ENCODE assay signal across 8 cellular contexts in the genomic region with DNA sequence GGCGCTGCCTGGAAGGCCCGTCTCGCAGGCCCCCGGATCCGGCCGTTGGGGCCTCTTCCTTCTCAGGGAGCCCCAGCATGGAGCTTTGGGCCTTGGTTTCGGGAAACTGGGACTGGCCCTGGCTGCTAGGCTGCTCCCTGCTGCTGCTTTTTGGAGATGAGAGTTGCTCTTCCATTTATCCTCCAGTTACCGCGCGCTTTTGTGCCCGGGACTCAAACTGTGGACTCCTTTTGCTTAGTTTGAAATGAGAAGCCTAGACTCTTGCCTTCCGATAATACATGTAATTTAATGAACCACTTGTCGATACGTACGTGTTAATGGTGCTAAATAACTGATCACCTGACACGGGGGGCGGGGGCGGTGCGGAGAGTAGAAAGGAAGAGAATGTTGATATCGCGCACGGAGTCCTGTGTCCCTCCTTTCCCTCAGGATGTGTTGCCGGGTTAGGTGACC. TPM values are rescaled to one million over a fixed set of nuclear protein-coding genes. Genes with fewer than 3 reads are reported as not detected.
DNase-seq lines count a peak whose midpoint lies in the region; ATAC-seq, FAIRE-seq and TF ChIP-seq lines count a peak whose summit lies in the region.

No MANE protein-coding gene starts in this region.

- POLR2A ChIA-PET in K562 (lab: Yijun Ruan, JAX) = interaction anchor here (2.2 kb wide), 1 partner anchor 9 kb away, joined by 13 read pairs; no protein-coding TSS in a partner anchor

- peak; percentile 43 for ATAC-seq in K562

- H3K9me3 ChIP-seq in GM23248 (ENCODE audit: low read depth) (no peaks in the 10 kb centered on the region), MM.1S (replicated peaks; ENCODE audit: insufficient read depth, low read length) (no peaks in the 10 kb centered on the region), K562 (replicated peaks; ENCODE audit: control insufficient read depth, insufficient read depth, low read depth, low read length) (no peaks in the 10 kb centered on the region), iPS-20b (ENCODE audit: insufficient read depth, low read depth, low read length) (no peaks in the 10 kb centered on the region)

- TF ChIP-seq CTCF in MM.1S (IDR thresholded peaks at IDR 0.05; ENCODE audit: low read length) = no peak
- TF ChIP-seq CTCF in K562 (IDR thresholded peaks at IDR 0.05 in 2 of 3, conservative IDR thresholded peaks at IDR 0.05 in 1 of 3; ENCODE audit: insufficient read depth in 2 of 3, low read depth in 1 of 3, low read length in 3 of 3) = no peak

- peaks cover 40% of the 10 kb centered on the region for H3K4me1 Mint-ChIP-seq in T-helper 1 cell treated with Interleukin-12 subunit alpha and Interleukin-12 subunit beta and Interleukin-4 antibody, amounts not matched to agents 30 μg/mL and 1 μg/mL, for 36 hours (ENCODE audit: low read depth)

- CTCF ChIA-PET in K562 (lab: Yijun Ruan, JAX; ENCODE audit: low intra/inter-chr PET ratio) = interaction anchor here (0.5 to 0.6 kb wide), 2 partner anchors 35 to 68 kb away, joined by 3 read pairs; no protein-coding TSS in a partner anchor

- no peak for TF ChIP-seq EP300 in K562 (IDR thresholded peaks at IDR 0.05; ENCODE audit: low read length)

- H3K79me2 ChIP-seq in GM23248 (ENCODE audit: insufficient read depth) (peaks cover 52% of the 10 kb centered on the region), MM.1S (ENCODE audit: low read length) (peaks cover 59% of the 10 kb centered on the region), K562 (ENCODE audit: control insufficient read depth, insufficient read depth, low read length) (peaks cover 60% of the 10 kb centered on the region)

- H3K9me1 ChIP-seq in K562 (ENCODE audit: control insufficient read depth, insufficient read depth, low read length) = no peaks in the 10 kb centered on the region

- H3K9me3 Mint-ChIP-seq in T-helper 1 cell treated with Interleukin-12 subunit alpha and Interleukin-12 subunit beta and Interleukin-4 antibody, amounts not matched to agents 30 μg/mL and 1 μg/mL, for 36 hours = no peaks in the 10 kb centered on the region

- WGBS in GM23248 (ENCODE audit: low coverage in 1 of 2, low lambda C conversion rate in 2 of 2, missing lambda C conversion rate in 2 of 2), 2 experiments = 1 to 2% methylated on average over 23 of the region's 23 CpGs
- WGBS in K562 (ENCODE audit: insufficient coverage, low coverage, missing lambda C conversion rate) = under 1% methylated on average over 23 of the region's 23 CpGs

- H3K4me3 ChIP-seq in GM23248 (peak overlapping the region; percentile 80), MM.1S (ENCODE audit: low read length) (peak overlapping the region; percentile 88), K562 (peak overlapping the region; percentile 93), iPS-20b (ENCODE audit: low read length) (peak overlapping the region; percentile 89), skin epidermis (peak overlapping the region; percentile 84 to 98 (median 90))

- peaks cover 20% of the 10 kb centered on the region for H3F3A ChIP-seq in GM23248 (ENCODE audit: insufficient read depth)
- H3F3A ChIP-seq in MM.1S (ENCODE audit: insufficient read depth, low read length) = no peaks in the 10 kb centered on the region

- H3K4me3 Mint-ChIP-seq in T-helper 1 cell treated with Interleukin-12 subunit alpha and Interleukin-12 subunit beta and Interleukin-4 antibody, amounts not matched to agents 30 μg/mL and 1 μg/mL, for 36 hours = peak overlapping the region; percentile 99

- TF ChIP-seq RAD21 in K562 (CRISPR knock-in tag; conservative IDR thresholded peaks at IDR 0.05 in 1 of 2, IDR thresholded peaks at IDR 0.05 in 1 of 2) = no peak

- H2AFZ ChIP-seq in GM23248 (peak overlapping the region; percentile 80), MM.1S (ENCODE audit: low read length) (peak overlapping the region; percentile 61; the same call in 1 of the 2 replicates), K562 (ENCODE audit: low read depth, low read length) (peak overlapping the region; percentile 90; the same call in 1 of the 2 replicates)

- in situ Hi-C loops in Caki2 (cut with HindIII; ENCODE audit: low pct_unique_long_range_greater_than_20kb, low sequenced_read_pairs) = no loop called here
- in situ Hi-C loops in GM23248 (cut with MboI) = no loop called here
- in situ Hi-C loops in K562 (cut with MboI) = no loop called here

- H3K9ac ChIP-seq in GM23248 = peak overlapping the region; percentile 94
- H3K9ac ChIP-seq in MM.1S (ENCODE audit: low read length) = peak overlapping the region; percentile 90
- H3K9ac ChIP-seq in K562 (ENCODE audit: insufficient read depth in 1 of 2, low read depth in 2 of 2, low read length in 2 of 2) = peak overlapping the region; percentile 89 to 98
- peak overlapping the region; percentile 92 for H3K9ac ChIP-seq in iPS-20b (ENCODE audit: low read depth, low read length)

- H3K27me3 Mint-ChIP-seq in T-helper 1 cell treated with Interleukin-12 subunit alpha and Interleukin-12 subunit beta and Interleukin-4 antibody, amounts not matched to agents 30 μg/mL and 1 μg/mL, for 36 hours (ENCODE audit: low read depth) = no peaks in the 10 kb centered on the region

- H3K27ac ChIP-seq in GM23248 = peak overlapping the region; percentile 82
- H3K27ac ChIP-seq in MM.1S (ENCODE audit: low read length) = peak overlapping the region; percentile 82; the same call in 1 of the 2 replicates
- peak overlapping the region; percentile 95 for H3K27ac ChIP-seq in K562 (ENCODE audit: extremely low read depth, low read depth, low read length)
- peak overlapping the region; percentile 37 for H3K27ac ChIP-seq in iPS-20b (ENCODE audit: low read length)
- H3K27ac ChIP-seq in skin epidermis = peak overlapping the region; percentile 73 to 98 (median 94)

- H4K20me1 ChIP-seq in GM23248 (ENCODE audit: insufficient read depth) = peaks cover 18% of the 10 kb centered on the region
- H4K20me1 ChIP-seq in MM.1S (ENCODE audit: insufficient read depth, low read length) = peaks cover 31% of the 10 kb centered on the region
- peaks cover 10% of the 10 kb centered on the region for H4K20me1 ChIP-seq in K562 (replicated peaks; ENCODE audit: control insufficient read depth, insufficient read depth, low read length)

- no peaks in the 10 kb centered on the region for H3K27me3 ChIP-seq in GM23248 (replicated peaks; ENCODE audit: insufficient read depth)
- no peaks in the 10 kb centered on the region for H3K27me3 ChIP-seq in MM.1S (replicated peaks; ENCODE audit: insufficient read depth, low read length)
- H3K27me3 ChIP-seq in K562 (ENCODE audit: control insufficient read depth in 2 of 2, insufficient read depth in 2 of 2, low read length in 2 of 2) = no peaks in the 10 kb centered on the region
- peaks cover 36% of the 10 kb centered on the region; the same call in 1 of the 2 replicates for H3K27me3 ChIP-seq in iPS-20b (ENCODE audit: insufficient read depth, low read length)

- no TSS peak for BruUV-seq in K562 (replicated peaks; lab: Mats Ljungman, UMichigan)

- H3K9me2 ChIP-seq in GM23248 (ENCODE audit: insufficient read depth) (no peaks in the 10 kb centered on the region), MM.1S (replicated peaks; ENCODE audit: insufficient read depth, low read length) (no peaks in the 10 kb centered on the region)

- H3K36me3 Mint-ChIP-seq in T-helper 1 cell treated with Interleukin-12 subunit alpha and Interleukin-12 subunit beta and Interleukin-4 antibody, amounts not matched to agents 30 μg/mL and 1 μg/mL, for 36 hours (ENCODE audit: low read depth) = peaks cover 2% of the 10 kb centered on the region

- H3K36me3 ChIP-seq in GM23248 (ENCODE audit: low read depth) (no peaks in the 10 kb centered on the region), MM.1S (replicated peaks; ENCODE audit: insufficient read depth, low read length) (no peaks in the 10 kb centered on the region), K562 (ENCODE audit: control insufficient read depth, insufficient read depth, low read length) (peaks cover 9% of the 10 kb centered on the region; the same call in 2 of the 3 replicates), iPS-20b (ENCODE audit: insufficient read depth, low read depth, low read length) (no peaks in the 10 kb centered on the region)

- no peak for FAIRE-seq in K562 (lab: Jason Lieb, UNC)

- intact Hi-C loops in K562 (cut with micrococcal nuclease) = loop anchor here (2.0 to 5.0 kb wide), 3 partner anchors 39 to 64 kb away; a partner anchor contains a TSS

- TF ChIP-seq POLR2A in K562 (conservative IDR thresholded peaks at IDR 0.05) = no peak

- peak overlapping the region; percentile 97 for H3K27ac Mint-ChIP-seq in T-helper 1 cell treated with Interleukin-12 subunit alpha and Interleukin-12 subunit beta and Interleukin-4 antibody, amounts not matched to agents 30 μg/mL and 1 μg/mL, for 36 hours

- DNase-seq in Caki2 (ENCODE audit: low read depth) (peak; percentile 65), GM23248 (peak; percentile 69), MM.1S (peak; percentile 36), K562 (ENCODE audit: extremely low read depth in 1 of 4, low spot score in 3 of 4) (peak; percentile 39 to 75 (median 40)), DMS153 (lab: John Stamatoyannopoulos, UW) (no peak)

- H3K4me2 ChIP-seq in GM23248 (ENCODE audit: unreplicated experiment) = peak overlapping the region; percentile 99
- H3K4me2 ChIP-seq in MM.1S (ENCODE audit: low read depth, low read length) = peak overlapping the region; percentile 96
- peak overlapping the region; percentile 95 for H3K4me2 ChIP-seq in K562 (ENCODE audit: insufficient read depth, low read length)

- H3K4me1 ChIP-seq in GM23248 (ENCODE audit: insufficient read depth) (peaks cover 36% of the 10 kb centered on the region), MM.1S (ENCODE audit: low read length) (peaks cover 6% of the 10 kb centered on the region; the same call in 1 of the 2 replicates), K562 (replicated peaks in 1 of 2; ENCODE audit: control insufficient read depth in 2 of 2, insufficient read depth in 2 of 2, low read length in 2 of 2) (peaks cover 13 to 21% of the 10 kb centered on the region in 2 experiments; a peak in 3 of 5 replicates), iPS-20b (ENCODE audit: insufficient read depth, low read length) (peaks cover 17% of the 10 kb centered on the region; the same call in 1 of the 2 replicates)

RNA-seq across cellular contexts. Expression of a gene that starts 0.9 kb away (rescaled TPM):
- 12.6 and 36.9 TPM in 2 replicates for total RNA-seq in Caki2 (2014; rRNA removed; shearing (Covaris generic); ENCODE audit: low replicate concordance)
- 34.7 and 36.0 TPM in 2 replicates for total RNA-seq in GM23248 (2014; rRNA removed; shearing (Covaris generic))
- polyA plus RNA-seq in GM23248 (2016; fragmentation: Nextera tagmentation; extraction: Ambion mirVana) = 13.1 and 15.3 TPM in 2 replicates
- 21.5 and 99.1 TPM in 2 replicates for total RNA-seq in K562 (2011; cell fraction: chromatin; rRNA removed; ENCODE audit: low replicate concordance)
- total RNA-seq in K562 (2011; cell fraction: nucleolus; rRNA removed) = 30.0 and 37.5 TPM in 2 replicates
- total RNA-seq in K562 (2011; cell fraction: nucleoplasm; rRNA removed) = 61.8 and 108 TPM in 2 replicates
- 37.4 and 44.0 TPM in 2 replicates for total RNA-seq in K562 (2014; rRNA removed)
- total RNA-seq in K562 (2014; rRNA removed; fragmentation: Illumina TruSeq; extraction: Trizol) = 49.3 and 58.9 TPM in 2 replicates
- total RNA-seq in K562 (2015; rRNA removed; fragmentation: Illumina TruSeq; extraction: Trizol) = 49.8 and 51.2 TPM in 2 replicates
- total RNA-seq in K562 (2021) = 32.8 and 35.6 TPM in 2 replicates
- 21.8 and 28.5 TPM in 2 replicates for polyA plus RNA-seq in K562 (2011; rRNA removed)
- polyA plus RNA-seq in K562 (2011; cell fraction: cytosol; rRNA removed) = 5.0 and 8.2 TPM in 2 replicates
- 23.1 and 24.4 TPM in 2 replicates for polyA plus RNA-seq in K562 (2011; cell fraction: nucleus; rRNA removed)
- 18.3 and 19.4 TPM in 2 replicates for polyA plus RNA-seq in K562 (2012)
- 27.1 and 30.9 TPM in 2 replicates for polyA plus RNA-seq in K562 (2014; fragmentation: Illumina TruSeq; extraction: Trizol)
- 1 to 10 TPM; 8.1 to 8.6 TPM for polyA plus RNA-seq in K562 (2014; fragmentation: Nextera tagmentation; extraction: Ambion mirVana)
- polyA plus RNA-seq in K562 (2014; rRNA removed) = 16.7 and 21.6 TPM in 2 replicates
- polyA minus RNA-seq in K562 (2011; rRNA and poly(A)+ RNA removed) = 73.5 and 98.2 TPM in 2 replicates
- 28.0 and 30.5 TPM in 2 replicates for polyA minus RNA-seq in K562 (2011; cell fraction: cytosol; rRNA and poly(A)+ RNA removed)
- polyA minus RNA-seq in K562 (2011; cell fraction: nucleus; rRNA and poly(A)+ RNA removed) = 45.8 and 84.0 TPM in 2 replicates

Comparison
In these comparisons a context has a peak if more than half of its experiments do, and no peak if none do; other contexts are left out.
1. H3K27ac ChIP-seq: peak in every context shown above with its lines; median percentile 95 in K562; 94 in skin epidermis; 82 in GM23248; 82 in MM.1S; 37 in iPS-20b.